ENCODE assay signal across 8 cellular contexts in the genomic region with DNA sequence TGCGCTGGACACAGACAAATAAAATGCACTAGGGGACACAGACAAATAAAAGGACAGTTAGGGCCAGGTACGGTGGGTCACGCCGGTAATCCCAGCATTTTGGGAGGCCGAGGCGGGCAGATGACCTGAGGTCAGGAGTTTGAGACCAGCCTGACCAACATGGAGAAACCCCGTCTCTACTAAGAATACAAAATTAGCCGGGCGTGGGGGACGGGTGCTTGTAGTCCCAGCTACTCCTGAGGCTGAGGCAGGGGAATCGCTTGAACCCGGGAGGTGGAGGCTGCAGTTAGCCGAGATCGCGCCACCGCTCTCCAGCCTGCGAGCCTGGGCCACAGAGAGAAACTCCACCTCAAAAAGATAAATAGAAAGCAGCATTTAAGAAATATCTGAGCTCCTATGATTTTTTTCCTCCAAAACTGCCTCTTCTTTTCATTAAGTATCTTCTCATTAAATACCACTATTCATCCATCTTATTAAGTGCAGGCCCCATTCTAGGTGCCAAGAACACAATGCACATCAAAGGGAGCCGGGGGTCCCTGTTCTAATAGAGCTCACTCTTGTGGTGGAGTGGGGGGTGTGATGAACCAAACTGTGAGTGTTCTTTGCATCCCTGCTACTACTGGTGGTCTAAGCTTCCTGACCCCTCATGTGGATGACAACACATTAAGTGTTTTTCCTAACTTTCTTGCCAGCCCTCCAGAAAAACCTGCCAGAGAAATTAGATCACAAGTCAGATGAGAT. TPM values are rescaled to one million over a fixed set of nuclear protein-coding genes. Genes with fewer than 3 reads are reported as not detected.
DNase-seq lines count a peak whose midpoint lies in the region; ATAC-seq and TF ChIP-seq lines count a peak whose summit lies in the region.

No MANE protein-coding gene starts in this region.

- WGBS in HUES64, result 90% methylated on average over 18 of the region's 18 CpGs

- peaks cover 7% of the 10 kb centered on the region for H3K27me3 Mint-ChIP-seq in neural progenitor cell (ENCODE audit: insufficient read depth, low read depth)

- H3K27ac Mint-ChIP-seq in neural progenitor cell, result peak overlapping the region; percentile 84

- DNase-seq in breast epithelium (ENCODE audit: low spot score in 2 of 2), result no peak
- DNase-seq in neural progenitor cell (ENCODE audit: low spot score), result no peak
- DNase-seq in HPDE6-E6E7 (ENCODE audit: extremely low spot score), result no peak
- no peak for DNase-seq in ACHN
- DNase-seq in cerebellum (ENCODE audit: low spot score), result no peak

- peaks cover 67% of the 10 kb centered on the region for H3F3A ChIP-seq in neural progenitor cell (ENCODE audit: low read depth)

- H3K4me3 ChIP-seq in BLaER1 (no peak overlapping the region), HUES64 (ENCODE audit: low read length) (peak overlapping the region; percentile 29; the same call in 1 of the 2 replicates), breast epithelium (no peak overlapping the region), neural progenitor cell (no peak overlapping the region)

- no peaks in the 10 kb centered on the region for H3K9me3 Mint-ChIP-seq in neural progenitor cell

- TF ChIP-seq CTCF in breast epithelium (IDR thresholded peaks at IDR 0.05) (peak in 1 of 3 donors; percentile 10), neural progenitor cell (IDR thresholded peaks at IDR 0.05) (no peak)

- no peaks in the 10 kb centered on the region for H3K27me3 ChIP-seq in BLaER1
- no peaks in the 10 kb centered on the region for H3K27me3 ChIP-seq in HUES64 (ENCODE audit: insufficient read depth, low read length)
- H3K27me3 ChIP-seq in breast epithelium, result no peaks in the 10 kb centered on the region
- H3K27me3 ChIP-seq in neural progenitor cell, result no peaks in the 10 kb centered on the region

- peaks cover 73% of the 10 kb centered on the region for H3K4me1 ChIP-seq in BLaER1
- peaks cover 7% of the 10 kb centered on the region for H3K4me1 ChIP-seq in HUES64 (ENCODE audit: insufficient read depth, low read length)
- H3K4me1 ChIP-seq in breast epithelium, result peaks cover 5 to 15% of the 10 kb centered on the region in 2 donors
- peaks cover 10% of the 10 kb centered on the region for H3K4me1 ChIP-seq in neural progenitor cell

- peaks cover 54% of the 10 kb centered on the region for H3K36me3 ChIP-seq in BLaER1
- peaks cover 48% of the 10 kb centered on the region for H3K36me3 ChIP-seq in HUES64 (ENCODE audit: insufficient read depth, low read length)
- no peaks in the 10 kb centered on the region for H3K36me3 ChIP-seq in breast epithelium
- H3K36me3 ChIP-seq in neural progenitor cell, result peaks cover 4% of the 10 kb centered on the region

- in situ Hi-C loops in ACHN (cut with HindIII; ENCODE audit: low pct_ligation_motif_present, low pct_unique_long_range_greater_than_20kb, low sequenced_read_pairs), result no loop called here

- peaks cover 47% of the 10 kb centered on the region for H3K79me2 ChIP-seq in neural progenitor cell (ENCODE audit: low read depth)

- H4K20me1 ChIP-seq in BLaER1 (peaks cover 55% of the 10 kb centered on the region), neural progenitor cell (ENCODE audit: low read depth) (peaks cover 19% of the 10 kb centered on the region)

- intact Hi-C loops in breast epithelium (cut with DNase I; ENCODE audit: low total_unique reads), result no loop called here

- no peak for TF ChIP-seq POLR2A in breast epithelium (IDR thresholded peaks at IDR 0.05)

- ATAC-seq in GM21737 (IDR thresholded peaks at IDR 0.05; ENCODE audit: unreplicated experiment), result no peak

- peak overlapping the region; percentile 88 for H3K4me3 Mint-ChIP-seq in neural progenitor cell

- no peaks in the 10 kb centered on the region for H3K9me3 ChIP-seq in BLaER1
- H3K9me3 ChIP-seq in HUES64 (ENCODE audit: insufficient read depth, low read depth, low read length), result no peaks in the 10 kb centered on the region
- no peaks in the 10 kb centered on the region for H3K9me3 ChIP-seq in breast epithelium
- H3K9me3 ChIP-seq in neural progenitor cell (ENCODE audit: low read depth), result no peaks in the 10 kb centered on the region

- H3K9ac ChIP-seq in BLaER1, result peak overlapping the region; percentile 55
- no peak overlapping the region for H3K9ac ChIP-seq in HUES64 (ENCODE audit: low read depth, low read length)
- H3K9ac ChIP-seq in neural progenitor cell, result no peak overlapping the region

- peaks cover 32% of the 10 kb centered on the region for H3K4me1 Mint-ChIP-seq in neural progenitor cell

- H3K27ac ChIP-seq in BLaER1 (no peak overlapping the region), HUES64 (ENCODE audit: low read depth, low read length) (peak overlapping the region; percentile 39; the same call in 1 of the 2 replicates), breast epithelium (peak overlapping the region; percentile 48 to 89), neural progenitor cell (no peak overlapping the region)

- H3K4me2 ChIP-seq in BLaER1 (peak overlapping the region; percentile 3; the same call in 1 of the 2 replicates), neural progenitor cell (no peak overlapping the region)

- H2AFZ ChIP-seq in neural progenitor cell (replicated peaks), result no peak overlapping the region

- peaks cover 14% of the 10 kb centered on the region for H3K36me3 Mint-ChIP-seq in neural progenitor cell

RNA-seq across cellular contexts. Expression of gene ZNHIT2, which starts 0.8 kb away (rescaled TPM):
- polyA plus RNA-seq in HUES64 (2013, experiment 1 of 2), result 8.9 TPM
- 8.5 TPM for polyA plus RNA-seq in HUES64 (2013, experiment 2 of 2)
- total RNA-seq in breast epithelium (10 to 100 TPM; 14.6 to 23.3 (median 20.3) TPM), neural progenitor cell (ENCODE audit: low replicate concordance) (1.5 and 8.1 TPM in 2 replicates), cerebellum (3.6 TPM)

RNA-seq across cellular contexts. Expression of gene FAU, which starts 3.7 kb away (rescaled TPM):
- 815 TPM for polyA plus RNA-seq in HUES64 (2013, experiment 1 of 2)
- polyA plus RNA-seq in HUES64 (2013, experiment 2 of 2), result 790 TPM
- total RNA-seq in breast epithelium (1,000 to 10,000 TPM in 1 of 3 donors, 100 to 1,000 TPM in 2; 786 to 1,230 (median 855) TPM), neural progenitor cell (ENCODE audit: low replicate concordance) (227 and 288 TPM in 2 replicates), cerebellum (165 TPM)

RNA-seq across cellular contexts. Expression of gene MRPL49, which starts 3.9 kb away (rescaled TPM):
- 53.0 TPM for polyA plus RNA-seq in HUES64 (2013, experiment 1 of 2)
- 44.4 TPM for polyA plus RNA-seq in HUES64 (2013, experiment 2 of 2)
- total RNA-seq in breast epithelium, result 10 to 100 TPM; 66.2 to 92.6 (median 72.8) TPM
- total RNA-seq in neural progenitor cell (ENCODE audit: low replicate concordance), result 38.3 and 57.5 TPM in 2 replicates
- total RNA-seq in cerebellum, result 18.9 TPM

RNA-seq across cellular contexts. Expression of gene TM7SF2, which starts 6.6 kb away (rescaled TPM):
- polyA plus RNA-seq in HUES64 (2013, experiment 1 of 2), result 52.4 TPM
- 60.2 TPM for polyA plus RNA-seq in HUES64 (2013, experiment 2 of 2)
- total RNA-seq in breast epithelium (100 to 1,000 TPM in 1 of 3 donors, 10 to 100 TPM in 2; 38.8 to 189 (median 44.2) TPM), neural progenitor cell (ENCODE audit: low replicate concordance) (36.1 and 109 TPM in 2 replicates), cerebellum (30.4 TPM)

RNA-seq across cellular contexts. Expression of gene SYVN1, which starts 16.1 kb away (rescaled TPM):
- polyA plus RNA-seq in HUES64 (2013, experiment 1 of 2), result 17.1 TPM
- polyA plus RNA-seq in HUES64 (2013, experiment 2 of 2), result 20.0 TPM
- 10 to 100 TPM; 25.8 to 31.7 (median 27.2) TPM for total RNA-seq in breast epithelium
- 7.2 and 12.0 TPM in 2 replicates for total RNA-seq in neural progenitor cell (ENCODE audit: low replicate concordance)
- total RNA-seq in cerebellum, result 9.9 TPM

Comparison
In these comparisons a context has a peak if more than half of its experiments do, and no peak if none do; other contexts are left out.
1. H3K27ac ChIP-seq: peak in HUES64 (single experiment) and breast epithelium (2 of 2); none in BLaER1 (single experiment) and neural progenitor cell (single experiment).